In genomic region chr4:153541426-153542096, GRCh38 we compare ENCODE assay signal across 10 cellular contexts.
DNase-seq lines count a peak whose midpoint lies in the region; ATAC-seq and TF ChIP-seq lines count a peak whose summit lies in the region.
"Had no signal": no experiment of that assay in that cellular context is flagged by ENCODE, and none has a peak within 500 bp of the region (broad histone marks: within the 10 kb centered on the region; RNA-seq: fewer than 3 reads in every experiment).

No MANE protein-coding gene starts in this region.

- no peak for ATAC-seq in central memory CD8-positive, alpha-beta T cell (replicated peaks; ENCODE audit: extremely low read depth, poor library complexity, severe bottlenecking)

- H3K27me3 ChIP-seq in dorsolateral prefrontal cortex = no peaks in the 10 kb centered on the region
- H3K27me3 ChIP-seq in thyroid gland = no peaks in the 10 kb centered on the region

- peak overlapping the region; percentile 17 for H3K27ac Mint-ChIP-seq in activated CD4-positive, alpha-beta T cell treated with anti-CD3 and anti-CD28 coated beads, Interleukin-2, amount 10 ng/mL, durations not matched to agents 24 days and 14 days
- H3K27ac Mint-ChIP-seq in central memory CD8-positive, alpha-beta T cell (ENCODE audit: low read depth) = peak overlapping the region; percentile 44

- WGBS in thyroid gland, 2 donors = 79 to 91% methylated on average over 7 of the region's 7 CpGs

- peak overlapping the region in 2 of 59 donors; percentile 1 to 15 for H3K27ac ChIP-seq in dorsolateral prefrontal cortex
- no peak overlapping the region for H3K27ac ChIP-seq in thyroid gland
- H3K27ac ChIP-seq: VCaP had no signal

- no peaks in the 10 kb centered on the region for H3K27me3 Mint-ChIP-seq in activated CD4-positive, alpha-beta T cell treated with anti-CD3 and anti-CD28 coated beads, Interleukin-2, amount 10 ng/mL, durations not matched to agents 24 days and 14 days
- no peaks in the 10 kb centered on the region for H3K27me3 Mint-ChIP-seq in central memory CD8-positive, alpha-beta T cell

- peaks cover 0 to 20% of the 10 kb centered on the region in 2 donors for H3K4me1 ChIP-seq in thyroid gland

- DNase-seq in activated CD4-positive, alpha-beta T cell treated with anti-CD3 and anti-CD28 coated beads, Interleukin-2, amount 10 ng/mL, durations not matched to agents 24 days and 14 days = peak; percentile 73
- no peak for DNase-seq in activated CD4-positive, alpha-beta T cell treated with anti-CD3 and anti-CD28 coated beads for 1 hour
- DNase-seq in LHCN-M2 (ENCODE audit: low read depth) (peak; percentile 98), dorsolateral prefrontal cortex (no peak), erythroblast (lab: John Stamatoyannopoulos, UW) (no peak), thyroid gland (no peak)
- no peak for DNase-seq in central memory CD8-positive, alpha-beta T cell (ENCODE audit: low spot score in 2 of 2)
- DNase-seq in stimulated activated CD8-positive, alpha-beta memory T cell treated with anti-CD3 and anti-CD28 coated beads, Interleukin-4, amount 100 ng/mL, for 48 hours = peak; percentile 53
- DNase-seq: C1 segment of cervical spinal cord had no signal

- peaks cover 39% of the 10 kb centered on the region for H3K4me1 Mint-ChIP-seq in activated CD4-positive, alpha-beta T cell treated with anti-CD3 and anti-CD28 coated beads, Interleukin-2, amount 10 ng/mL, durations not matched to agents 24 days and 14 days
- H3K4me1 Mint-ChIP-seq in central memory CD8-positive, alpha-beta T cell = peaks cover 48% of the 10 kb centered on the region

- TF ChIP-seq POLR2A in erythroblast (IDR thresholded peaks at IDR 0.05; ENCODE audit: low read length) = no peak
- no peak for TF ChIP-seq POLR2A in thyroid gland (IDR thresholded peaks at IDR 0.05)

- H3K36me3 ChIP-seq in thyroid gland = no peaks in the 10 kb centered on the region

- no peaks in the 10 kb centered on the region for H3K9me3 Mint-ChIP-seq in activated CD4-positive, alpha-beta T cell treated with anti-CD3 and anti-CD28 coated beads, Interleukin-2, amount 10 ng/mL, durations not matched to agents 24 days and 14 days
- no peaks in the 10 kb centered on the region for H3K9me3 Mint-ChIP-seq in central memory CD8-positive, alpha-beta T cell

- no peak overlapping the region for H3K4me3 ChIP-seq in dorsolateral prefrontal cortex
- H3K4me3 ChIP-seq in thyroid gland (replicated peaks in 1 of 3) = no peak overlapping the region

- intact Hi-C loops in activated CD4-positive, alpha-beta T cell treated with anti-CD3 and anti-CD28 coated beads, Interleukin-2, amount 10 ng/mL, durations not matched to agents 24 days and 14 days (cut with micrococcal nuclease) = loop anchor here (1.0 to 2.0 kb wide), 4 partner anchors 8 to 53 kb away; no protein-coding TSS in a partner anchor
- intact Hi-C loops in dorsolateral prefrontal cortex (cut with DNase I) (no loop called here), thyroid gland (cut with DNase I) (no loop called here)

- no peak overlapping the region for H3K4me3 Mint-ChIP-seq in activated CD4-positive, alpha-beta T cell treated with anti-CD3 and anti-CD28 coated beads, Interleukin-2, amount 10 ng/mL, durations not matched to agents 24 days and 14 days
- H3K4me3 Mint-ChIP-seq in central memory CD8-positive, alpha-beta T cell = no peak overlapping the region

- TF ChIP-seq CTCF in dorsolateral prefrontal cortex (IDR thresholded peaks at IDR 0.05 in 54 of 56, conservative IDR thresholded peaks at IDR 0.05 in 2 of 56; ENCODE audit: low read depth in 1 of 56, partially characterized antibody in 56 of 56) (no peak), thyroid gland (IDR thresholded peaks at IDR 0.05) (no peak)

- no peaks in the 10 kb centered on the region for H3K9me3 ChIP-seq in thyroid gland

- peaks cover 19% of the 10 kb centered on the region for H3K36me3 Mint-ChIP-seq in activated CD4-positive, alpha-beta T cell treated with anti-CD3 and anti-CD28 coated beads, Interleukin-2, amount 10 ng/mL, durations not matched to agents 24 days and 14 days (ENCODE audit: low read depth)
- H3K36me3 Mint-ChIP-seq in central memory CD8-positive, alpha-beta T cell (ENCODE audit: insufficient read depth) = peaks cover 5% of the 10 kb centered on the region

Comparison
In these comparisons a context has a peak if more than half of its experiments do, and no peak if none do; other contexts are left out.
1. DNase-seq: peak in activated CD4-positive, alpha-beta T cell treated with anti-CD3 and anti-CD28 coated beads, Interleukin-2, amount 10 ng/mL, durations not matched to agents 24 days and 14 days (single experiment), LHCN-M2 (single experiment) and stimulated activated CD8-positive, alpha-beta memory T cell treated with anti-CD3 and anti-CD28 coated beads, Interleukin-4, amount 100 ng/mL, for 48 hours (single experiment); none in activated CD4-positive, alpha-beta T cell treated with anti-CD3 and anti-CD28 coated beads for 1 hour (single experiment), central memory CD8-positive, alpha-beta T cell (0 of 2), dorsolateral prefrontal cortex (0 of 10), erythroblast (0 of 2) and thyroid gland (0 of 2).